In the genomic region with DNA sequence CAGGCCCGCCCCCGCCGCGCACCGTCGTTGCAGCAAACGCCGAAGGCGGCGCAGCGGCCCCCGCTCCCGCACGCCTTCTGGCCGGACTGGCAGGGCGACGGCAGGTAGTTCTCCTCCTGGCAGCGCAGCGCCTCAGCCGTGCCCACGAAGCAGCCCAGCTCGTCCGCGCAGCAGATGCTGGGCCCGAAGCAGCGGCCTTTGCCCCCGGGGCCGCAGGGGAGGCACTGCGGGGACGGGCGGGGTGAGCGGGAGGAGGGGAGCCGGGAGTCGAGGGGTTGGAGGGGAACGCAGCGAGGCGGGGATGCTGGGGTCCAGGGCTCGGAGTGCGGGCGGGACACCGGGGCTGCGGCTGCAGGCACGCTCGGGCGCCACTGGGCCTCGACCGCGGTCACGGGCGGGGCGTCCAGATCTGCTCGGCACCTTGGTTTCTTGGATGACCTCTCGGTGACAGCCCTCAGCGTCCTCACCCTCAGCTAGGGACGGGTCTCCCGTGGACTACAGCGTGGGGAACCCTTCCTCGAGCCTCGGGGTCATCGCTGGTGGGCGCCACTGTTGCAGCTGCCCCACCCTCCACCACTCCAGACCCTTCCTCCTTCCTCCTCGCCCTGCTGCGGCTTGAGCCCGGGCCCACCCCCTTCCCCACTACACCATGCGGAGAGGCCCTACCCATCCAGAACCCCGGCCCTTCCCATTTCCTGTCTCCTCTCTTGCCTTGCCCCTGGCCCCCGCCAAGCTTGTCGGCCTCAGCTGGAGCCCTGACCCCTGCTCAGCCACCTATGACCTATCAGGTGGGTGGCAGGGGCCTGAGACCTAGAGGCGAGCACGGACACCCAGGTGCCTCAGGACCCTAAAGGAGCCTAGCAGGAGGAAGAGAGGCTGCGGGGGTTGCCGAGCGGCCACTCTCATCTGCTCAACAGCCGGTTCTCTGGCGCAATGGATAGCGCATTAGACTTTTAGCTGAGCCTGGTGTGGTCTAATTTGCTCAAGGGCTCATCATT, we compare ENCODE assay signal across 2 cellular contexts.
TF ChIP-seq lines count a peak whose summit lies in the region.

No MANE protein-coding gene starts in this region.

TF ChIP-seq in SK-N-SH, 30 proteins besides CTCF, POLR2A, EP300 and RAD21 (continued from another document):
- no peak for TF ChIP-seq IRF3 (IDR thresholded peaks at IDR 0.05; ENCODE audit: low read depth, low read length)
- no peak for TF ChIP-seq CHD2 (IDR thresholded peaks at IDR 0.05; ENCODE audit: low read length, partially characterized antibody)
- no peak for TF ChIP-seq RFX5 (IDR thresholded peaks at IDR 0.05; ENCODE audit: low read length)
- no peak for TF ChIP-seq REST (IDR thresholded peaks at IDR 0.05; ENCODE audit: low read depth, low read length)
- TF ChIP-seq NFIC (IDR thresholded peaks at IDR 0.05; ENCODE audit: borderline replicate concordance), result no peak
- no peak for TF ChIP-seq TEAD4 (IDR thresholded peaks at IDR 0.05; ENCODE audit: borderline replicate concordance, insufficient read depth)
- TF ChIP-seq RCOR1 (IDR thresholded peaks at IDR 0.05; ENCODE audit: low read length), result no peak
- no peak for TF ChIP-seq FOXJ3 (CRISPR knock-in tag; IDR thresholded peaks at IDR 0.05)
- no peak for TF ChIP-seq EZH2phosphoT487 (IDR thresholded peaks at IDR 0.05; ENCODE audit: borderline replicate concordance, low read depth)
- TF ChIP-seq USF1 (IDR thresholded peaks at IDR 0.05; ENCODE audit: borderline replicate concordance, low read depth), result no peak
- no peak for TF ChIP-seq RXRA (IDR thresholded peaks at IDR 0.05; ENCODE audit: borderline replicate concordance, low read depth)
- no peak for TF ChIP-seq SIN3A (IDR thresholded peaks at IDR 0.05; ENCODE audit: borderline replicate concordance, low read depth, low read length)
- no peak for TF ChIP-seq USF2 (IDR thresholded peaks at IDR 0.05; ENCODE audit: borderline replicate concordance, low read depth, low read length)
- TF ChIP-seq NRF1 (IDR thresholded peaks at IDR 0.05; ENCODE audit: low read depth, low read length), result no peak
- no peak for TF ChIP-seq MXI1 (IDR thresholded peaks at IDR 0.05; ENCODE audit: low read depth, low read length)
- TF ChIP-seq POLR2AphosphoS5 (IDR thresholded peaks at IDR 0.05; ENCODE audit: low read depth, low read length), result no peak

TF ChIP-seq in SK-N-SH treated with all-trans-retinoic acid at 6 μM for 48 hours, 23 proteins besides CTCF, POLR2A, EP300 and RAD21:
- TF ChIP-seq, protein P1, sequence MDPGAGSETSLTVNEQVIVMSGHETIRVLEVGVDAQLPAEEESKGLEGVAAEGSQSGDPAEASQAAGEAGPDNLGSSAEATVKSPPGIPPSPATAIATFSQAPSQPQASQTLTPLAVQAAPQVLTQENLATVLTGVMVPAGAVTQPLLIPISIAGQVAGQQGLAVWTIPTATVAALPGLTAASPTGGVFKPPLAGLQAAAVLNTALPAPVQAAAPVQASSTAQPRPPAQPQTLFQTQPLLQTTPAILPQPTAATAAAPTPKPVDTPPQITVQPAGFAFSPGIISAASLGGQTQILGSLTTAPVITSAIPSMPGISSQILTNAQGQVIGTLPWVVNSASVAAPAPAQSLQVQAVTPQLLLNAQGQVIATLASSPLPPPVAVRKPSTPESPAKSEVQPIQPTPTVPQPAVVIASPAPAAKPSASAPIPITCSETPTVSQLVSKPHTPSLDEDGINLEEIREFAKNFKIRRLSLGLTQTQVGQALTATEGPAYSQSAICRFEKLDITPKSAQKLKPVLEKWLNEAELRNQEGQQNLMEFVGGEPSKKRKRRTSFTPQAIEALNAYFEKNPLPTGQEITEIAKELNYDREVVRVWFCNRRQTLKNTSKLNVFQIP (CRISPR knock-in tag; IDR thresholded peaks at IDR 0.05; ENCODE audit: borderline replicate concordance, low read depth), result no peak
- no peak for TF ChIP-seq CSDC2 (CRISPR knock-in tag; IDR thresholded peaks at IDR 0.05)
- no peak for TF ChIP-seq ZNF70 (CRISPR knock-in tag; IDR thresholded peaks at IDR 0.05)
- TF ChIP-seq RARB (CRISPR knock-in tag; IDR thresholded peaks at IDR 0.05), result no peak
- no peak for TF ChIP-seq ESRRG (CRISPR knock-in tag; IDR thresholded peaks at IDR 0.05)
- TF ChIP-seq PPARA (CRISPR knock-in tag; IDR thresholded peaks at IDR 0.05; ENCODE audit: borderline replicate concordance), result no peak
- no peak for TF ChIP-seq OSR1 (CRISPR knock-in tag; IDR thresholded peaks at IDR 0.05)
- TF ChIP-seq ZC3H10 (CRISPR knock-in tag; IDR thresholded peaks at IDR 0.05), result no peak
- TF ChIP-seq SNAI2 (CRISPR knock-in tag; IDR thresholded peaks at IDR 0.05), result no peak
